ENCODE assay signal across 24 cellular contexts in the genomic region with DNA sequence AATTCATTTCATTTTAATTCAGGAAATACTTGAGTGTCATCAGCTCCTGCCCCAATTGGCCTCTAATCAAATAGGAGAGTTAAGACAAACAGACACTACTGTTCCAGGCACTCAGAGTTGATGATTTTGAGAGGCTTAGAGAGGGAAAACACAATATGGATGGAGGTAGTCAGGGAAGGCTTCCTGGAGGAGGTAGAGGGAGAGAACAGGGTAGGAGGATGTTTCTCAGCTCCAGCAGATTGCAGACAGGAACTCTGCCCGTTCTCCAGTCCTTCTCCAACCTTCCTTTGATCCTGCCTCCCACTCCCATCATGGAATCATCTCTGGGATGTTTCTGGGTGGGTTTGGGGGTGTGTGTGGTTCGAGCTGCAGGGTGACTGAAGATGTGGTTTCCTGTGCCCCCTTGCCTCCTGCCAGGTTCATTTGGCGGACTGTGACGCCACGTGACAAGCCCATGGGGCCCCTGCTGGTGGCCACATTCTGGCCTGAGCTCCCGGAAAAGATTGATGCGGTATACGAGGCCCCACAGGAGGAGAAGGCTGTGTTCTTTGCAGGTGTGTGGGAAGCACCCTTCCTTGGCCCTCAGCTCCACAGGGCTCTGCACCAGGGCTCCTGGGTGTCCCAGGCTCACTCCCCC. TPM values are rescaled to one million over a fixed set of nuclear protein-coding genes. Genes with fewer than 3 reads are reported as not detected.
DNase-seq lines count a peak whose midpoint lies in the region; ATAC-seq and TF ChIP-seq lines count a peak whose summit lies in the region.
"Had no signal": no experiment of that assay in that cellular context is flagged by ENCODE, and none has a peak within 500 bp of the region (broad histone marks: within the 10 kb centered on the region; RNA-seq: fewer than 3 reads in every experiment).

No MANE protein-coding gene starts in this region.

- no peaks in the 10 kb centered on the region for H3K27me3 Mint-ChIP-seq in MCF 10A (ENCODE audit: insufficient read depth, unreplicated experiment)
- H3K27me3 Mint-ChIP-seq in activated naive CD4-positive, alpha-beta T cell treated with anti-CD3 and anti-CD28 coated beads, Interleukin-2, amount 10 ng/mL, durations not matched to agents 7 days and 5 days: peaks cover 16% of the 10 kb centered on the region
- H3K27me3 Mint-ChIP-seq: activated CD4-positive, alpha-beta T cell treated with anti-CD3 and anti-CD28 coated beads for 36 hours had no signal

- in situ Hi-C loops in Panc1 (cut with HindIII; ENCODE audit: low pct_unique_long_range_greater_than_20kb, low sequenced_read_pairs): no loop called here

- POLR2A ChIA-PET in MCF 10A (lab: Yijun Ruan, JAX): no interaction called here
- POLR2A ChIA-PET in Panc1 (lab: Charles Lee): no interaction called here

- H3K4me3 ChIP-seq in breast epithelium (no peak overlapping the region), Panc1 (ENCODE audit: low read depth in 2 of 2, low read length in 2 of 2) (no peak overlapping the region), lower leg skin (ENCODE audit: low read depth, poor library complexity, severe bottlenecking) (no peak overlapping the region)
- H3K4me3 ChIP-seq: gastroesophageal sphincter, PC-9, spleen, thoracic aorta had no signal

- no peaks in the 10 kb centered on the region for H3K9me3 Mint-ChIP-seq in MCF 10A (ENCODE audit: unreplicated experiment)
- H3K9me3 Mint-ChIP-seq in activated naive CD4-positive, alpha-beta T cell treated with anti-CD3 and anti-CD28 coated beads, Interleukin-2, amount 10 ng/mL, durations not matched to agents 7 days and 5 days: no peaks in the 10 kb centered on the region
- H3K9me3 Mint-ChIP-seq: activated naive CD8-positive, alpha-beta T cell treated with anti-CD3 and anti-CD28 coated beads for 36 hours had no signal

- ATAC-seq in Panc1: no peak
- ATAC-seq in HG02981 (IDR thresholded peaks at IDR 0.05; ENCODE audit: unreplicated experiment): no peak
- ATAC-seq: activated CD4-positive, alpha-beta T cell treated with anti-CD3 and anti-CD28 coated beads for 36 hours; activated CD8-positive, alpha-beta memory T cell treated with anti-CD3 and anti-CD28 coated beads, Interleukin-2, amount 10 ng/mL, durations not matched to agents 7 days and 5 days; gastroesophageal sphincter had no signal

- H3K36me3 Mint-ChIP-seq in MCF 10A (ENCODE audit: insufficient read depth, unreplicated experiment): no peaks in the 10 kb centered on the region
- H3K36me3 Mint-ChIP-seq in activated naive CD4-positive, alpha-beta T cell treated with anti-CD3 and anti-CD28 coated beads, Interleukin-2, amount 10 ng/mL, durations not matched to agents 7 days and 5 days: no peaks in the 10 kb centered on the region
- H3K36me3 Mint-ChIP-seq: activated CD8-positive, alpha-beta memory T cell treated with anti-CD3 and anti-CD28 coated beads, Interleukin-2, amount 10 ng/mL, durations not matched to agents 7 days and 5 days; activated naive CD8-positive, alpha-beta T cell treated with anti-CD3 and anti-CD28 coated beads for 36 hours had no signal

- 32 to 53% methylated on average over 8 of the region's 8 CpGs for WGBS in lower leg skin, 2 donors

- TF ChIP-seq POLR2A in breast epithelium (IDR thresholded peaks at IDR 0.05): no peak
- no peak for TF ChIP-seq POLR2A in lower leg skin (IDR thresholded peaks at IDR 0.05)

- no peak overlapping the region for H3K4me3 Mint-ChIP-seq in MCF 10A (ENCODE audit: unreplicated experiment)
- no peak overlapping the region for H3K4me3 Mint-ChIP-seq in activated naive CD4-positive, alpha-beta T cell treated with anti-CD3 and anti-CD28 coated beads, Interleukin-2, amount 10 ng/mL, durations not matched to agents 7 days and 5 days
- H3K4me3 Mint-ChIP-seq: activated CD4-positive, alpha-beta T cell treated with anti-CD3 and anti-CD28 coated beads for 36 hours; activated CD8-positive, alpha-beta memory T cell treated with anti-CD3 and anti-CD28 coated beads, Interleukin-2, amount 10 ng/mL, durations not matched to agents 7 days and 5 days; activated naive CD8-positive, alpha-beta T cell treated with anti-CD3 and anti-CD28 coated beads for 36 hours had no signal

- H3K4me1 ChIP-seq in breast epithelium (peaks cover 10 to 17% of the 10 kb centered on the region in 2 donors), Panc1 (ENCODE audit: control insufficient read depth, insufficient read depth, low read length) (peaks cover 71% of the 10 kb centered on the region)

- H3K9me3 ChIP-seq in breast epithelium: no peaks in the 10 kb centered on the region
- no peaks in the 10 kb centered on the region for H3K9me3 ChIP-seq in Panc1 (ENCODE audit: control insufficient read depth, insufficient read depth, low read depth, low read length)
- H3K9me3 ChIP-seq: gastroesophageal sphincter, spleen, thoracic aorta had no signal

- peaks cover 40% of the 10 kb centered on the region for H3K4me1 Mint-ChIP-seq in MCF 10A (ENCODE audit: insufficient read depth, unreplicated experiment)
- H3K4me1 Mint-ChIP-seq in activated naive CD4-positive, alpha-beta T cell treated with anti-CD3 and anti-CD28 coated beads, Interleukin-2, amount 10 ng/mL, durations not matched to agents 7 days and 5 days: peaks cover 15% of the 10 kb centered on the region

- CTCF ChIA-PET in MCF 10A (lab: Yijun Ruan, JAX): interaction anchor here (0.8 to 1.7 kb wide), 8 partner anchors 13 to 346 kb away, joined by 3 to 6 read pairs (median 4); no protein-coding TSS in a partner anchor
- CTCF ChIA-PET in Panc1 (lab: Charles Lee): no interaction called here
- CTCF ChIA-PET in activated naive CD4-positive, alpha-beta T cell treated with anti-CD3 and anti-CD28 coated beads, Interleukin-2, amount 10 ng/mL, durations not matched to agents 7 days and 5 days (lab: Charles Lee): interaction anchor here (1.6 kb wide), 1 partner anchor 32 kb away, joined by 4 read pairs; no protein-coding TSS in a partner anchor

- H3K36me3 ChIP-seq in breast epithelium (no peaks in the 10 kb centered on the region), Panc1 (ENCODE audit: control insufficient read depth, insufficient read depth, low read length) (no peaks in the 10 kb centered on the region; the same call in 1 of the 2 replicates)

- H3K27ac ChIP-seq in breast epithelium (peak overlapping the region; percentile 7 to 58), Panc1 (ENCODE audit: low read length) (peak overlapping the region; percentile 59)
- H3K27ac ChIP-seq: C4-2B, gastroesophageal sphincter, PC-9, spleen, thoracic aorta had no signal

- no peak overlapping the region for H3K27ac Mint-ChIP-seq in MCF 10A (ENCODE audit: low read depth, unreplicated experiment)
- no peak overlapping the region for H3K27ac Mint-ChIP-seq in activated naive CD4-positive, alpha-beta T cell treated with anti-CD3 and anti-CD28 coated beads, Interleukin-2, amount 10 ng/mL, durations not matched to agents 7 days and 5 days
- H3K27ac Mint-ChIP-seq: activated CD4-positive, alpha-beta T cell treated with anti-CD3 and anti-CD28 coated beads for 36 hours; activated CD8-positive, alpha-beta memory T cell treated with anti-CD3 and anti-CD28 coated beads, Interleukin-2, amount 10 ng/mL, durations not matched to agents 7 days and 5 days; activated naive CD8-positive, alpha-beta T cell treated with anti-CD3 and anti-CD28 coated beads for 36 hours had no signal

- H3K27me3 ChIP-seq in breast epithelium (no peaks in the 10 kb centered on the region), Panc1 (ENCODE audit: control insufficient read depth, insufficient read depth, low read length) (no peaks in the 10 kb centered on the region)
- H3K27me3 ChIP-seq: gastroesophageal sphincter had no signal

- BruUV-seq in MCF 10A (replicated peaks; lab: Mats Ljungman, UMichigan) (no TSS peak), Panc1 (replicated peaks; lab: Mats Ljungman, UMichigan) (no TSS peak)

- TF ChIP-seq CTCF in breast epithelium (IDR thresholded peaks at IDR 0.05) (no peak), MCF 10A (IDR thresholded peaks at IDR 0.05; ENCODE audit: unreplicated experiment) (no peak), Panc1 (IDR thresholded peaks at IDR 0.05) (no peak), lower leg skin (IDR thresholded peaks at IDR 0.05) (no peak), GM10266 (IDR thresholded peaks at IDR 0.05; ENCODE audit: control insufficient read depth, insufficient read depth, low read depth, missing control alignments) (no peak)

- intact Hi-C loops in breast epithelium (cut with DNase I; ENCODE audit: low total_unique reads) (no loop called here), MCF 10A (cut with micrococcal nuclease) (no loop called here), Panc1 (cut with micrococcal nuclease; ENCODE audit: unreplicated experiment) (no loop called here), lower leg skin (cut with DNase I; ENCODE audit: low total_unique reads) (no loop called here)

- DNase-seq in breast epithelium (ENCODE audit: low spot score in 2 of 2): no peak
- no peak for DNase-seq in MCF 10A (ENCODE audit: unreplicated experiment)
- DNase-seq in Panc1 (ENCODE audit: low read depth, low spot score): no peak
- DNase-seq in lower leg skin (ENCODE audit: low spot score in 2 of 2): peak; percentile 12 to 80
- no peak for DNase-seq in activated naive CD4-positive, alpha-beta T cell treated with anti-CD3 and anti-CD28 coated beads, Interleukin-2, amount 10 ng/mL, durations not matched to agents 7 days and 5 days
- DNase-seq in GM10266 (ENCODE audit: extremely low spot score): no peak
- no peak for DNase-seq in NCI-H2107 (lab: John Stamatoyannopoulos, UW)
- DNase-seq: ACHN; activated CD4-positive, alpha-beta T cell treated with anti-CD3 and anti-CD28 coated beads for 36 hours; activated CD8-positive, alpha-beta memory T cell treated with anti-CD3 and anti-CD28 coated beads, Interleukin-2, amount 10 ng/mL, durations not matched to agents 7 days and 5 days; activated naive CD8-positive, alpha-beta T cell treated with anti-CD3 and anti-CD28 coated beads for 36 hours; HCEC 1CT; kidney; NCI-H187; NCI-H446; PC-9; SIG-M5; spleen; stimulated activated CD4-positive, alpha-beta T cell treated with anti-CD3 and anti-CD28 coated beads, Interleukin-4, amount 100 ng/mL, for 1 hour; stimulated activated naive CD4-positive, alpha-beta T cell had no signal

RNA-seq across cellular contexts. Expression of gene LPCAT2, which starts 12.2 kb away (rescaled TPM):
- total RNA-seq in breast epithelium (10 to 100 TPM; 12.3 to 35.9 (median 24.3) TPM), MCF 10A (2022) (10.7 and 11.7 TPM in 2 replicates), Panc1 (2021; ENCODE audit: unreplicated experiment) (62.1 TPM), lower leg skin (10 to 100 TPM; 16.9 to 36.9 (median 25.4) TPM)
- polyA plus RNA-seq in Panc1 (2012; ENCODE audit: insufficient read length): 44.4 TPM

RNA-seq across cellular contexts. Expression of gene MMP2, which starts 17.6 kb away (rescaled TPM):
- total RNA-seq in breast epithelium: 1,000 to 10,000 TPM in 1 of 3 donors, 100 to 1,000 TPM in 2; 113 to 1,485 (median 459) TPM
- total RNA-seq in MCF 10A (2022): 3.3 and 3.7 TPM in 2 replicates
- total RNA-seq in Panc1 (2021; ENCODE audit: unreplicated experiment): 311 TPM
- 316 TPM for polyA plus RNA-seq in Panc1 (2012; ENCODE audit: insufficient read length)
- total RNA-seq in lower leg skin: 100 to 1,000 TPM; 152 to 516 (median 223) TPM
- total RNA-seq: activated CD4-positive, alpha-beta T cell treated with anti-CD3 and anti-CD28 coated beads for 36 hours; activated CD8-positive, alpha-beta memory T cell treated with anti-CD3 and anti-CD28 coated beads, Interleukin-2, amount 10 ng/mL, durations not matched to agents 7 days and 5 days; activated naive CD8-positive, alpha-beta T cell treated with anti-CD3 and anti-CD28 coated beads for 36 hours had no signal

Comparison
In these comparisons a context has a peak if more than half of its experiments do, and no peak if none do; other contexts are left out.
1. RNA of gene MMP2, which starts 17.6 kb away (total RNA-seq): 113 to 1,485 TPM in breast epithelium, 311 TPM in Panc1 (single experiment) and 152 to 516 TPM in lower leg skin; 3.3 to 3.7 TPM in MCF 10A; every median in the first group is over 10 times any median in the second.
2. DNase-seq: peak in lower leg skin (2 of 2); none in breast epithelium (0 of 2), MCF 10A (single experiment), Panc1 (single experiment), activated naive CD4-positive, alpha-beta T cell treated with anti-CD3 and anti-CD28 coated beads, Interleukin-2, amount 10 ng/mL, durations not matched to agents 7 days and 5 days (single experiment), GM10266 (single experiment) and NCI-H2107 (single experiment).